ENCODE assay signal across 12 cellular contexts in the genomic region with DNA sequence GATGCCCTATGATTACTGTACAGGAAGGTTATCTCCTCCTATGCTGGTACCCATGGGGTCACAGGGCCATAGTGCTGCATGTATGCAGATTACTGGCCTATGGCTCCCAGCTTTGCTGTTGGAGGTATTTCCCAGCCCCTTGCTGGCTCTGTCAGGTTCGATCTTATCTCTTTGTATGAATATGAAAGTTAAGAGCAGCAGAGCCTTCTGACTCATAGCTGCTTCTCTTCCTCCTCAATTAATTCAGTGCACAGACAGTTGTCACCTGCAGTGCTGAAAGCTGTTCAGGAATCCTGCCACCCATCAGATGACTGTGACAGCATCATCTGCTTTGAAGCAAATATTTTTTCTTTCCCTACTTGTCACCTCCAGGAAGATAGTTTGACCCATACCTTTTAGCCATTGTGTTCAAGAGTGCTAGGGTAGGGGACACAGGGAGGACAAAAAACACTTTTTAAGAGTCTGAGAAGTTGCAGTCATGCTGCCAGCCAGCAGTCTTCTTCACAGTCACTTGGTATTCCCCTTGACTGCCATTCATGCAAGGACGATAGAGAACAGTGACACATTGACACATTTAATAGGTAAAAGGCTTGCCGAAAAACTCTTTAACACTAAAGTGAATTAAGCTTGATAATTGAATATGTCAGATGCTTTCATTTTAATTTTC.
DNase-seq lines count a peak whose midpoint lies in the region; ATAC-seq and TF ChIP-seq lines count a peak whose summit lies in the region.
"Had no signal": no experiment of that assay in that cellular context is flagged by ENCODE, and none has a peak within 500 bp of the region (broad histone marks: within the 10 kb centered on the region; RNA-seq: fewer than 3 reads in every experiment).

No MANE protein-coding gene starts in this region.

- CTCF ChIA-PET in CD8-positive, alpha-beta memory T cell (lab: Charles Lee) = no interaction called here

- H3K9me3 ChIP-seq in MG63 = no peaks in the 10 kb centered on the region
- no peaks in the 10 kb centered on the region for H3K9me3 ChIP-seq in CD8-positive, alpha-beta memory T cell (ENCODE audit: low read length)
- H3K9me3 ChIP-seq: SJCRH30 had no signal

- no peaks in the 10 kb centered on the region for H3K27me3 Mint-ChIP-seq in activated T-cell treated with anti-CD3 and anti-CD28 coated beads, Interleukin-2, amount 50 U/mL, for 4 hours (ENCODE audit: low read depth)
- no peaks in the 10 kb centered on the region for H3K27me3 Mint-ChIP-seq in nephron progenitor cell (ENCODE audit: low read depth, poor library complexity)
- no peaks in the 10 kb centered on the region for H3K27me3 Mint-ChIP-seq in CD8-positive, alpha-beta memory T cell

- H3K4me3 ChIP-seq in MG63 = no peak overlapping the region
- H3K4me3 ChIP-seq in CD8-positive, alpha-beta memory T cell (ENCODE audit: low read length) = no peak overlapping the region
- H3K4me3 ChIP-seq: SJCRH30 had no signal

- peak; percentile 79 to 91 for ATAC-seq in activated T-cell treated with anti-CD3 and anti-CD28 coated beads, Interleukin-2, amount 50 U/mL, for 4 hours
- no peak for ATAC-seq in HG03469 (IDR thresholded peaks at IDR 0.05; ENCODE audit: unreplicated experiment)
- ATAC-seq: natural killer cell had no signal

- H3K4me1 Mint-ChIP-seq in activated T-cell treated with anti-CD3 and anti-CD28 coated beads, Interleukin-2, amount 50 U/mL, for 4 hours (ENCODE audit: low read depth) = peaks cover 17% of the 10 kb centered on the region
- no peaks in the 10 kb centered on the region for H3K4me1 Mint-ChIP-seq in nephron progenitor cell
- H3K4me1 Mint-ChIP-seq in CD8-positive, alpha-beta memory T cell = no peaks in the 10 kb centered on the region
- H3K4me1 Mint-ChIP-seq: natural killer cell had no signal

- TF ChIP-seq CTCF in GM10266 (IDR thresholded peaks at IDR 0.05; ENCODE audit: control insufficient read depth, insufficient read depth, low read depth, missing control alignments) (no peak), GM20000 (IDR thresholded peaks at IDR 0.05; ENCODE audit: extremely low read depth, missing control alignments) (no peak), nephron progenitor cell (IDR thresholded peaks at IDR 0.05) (no peak)

- H3K27ac ChIP-seq in CD8-positive, alpha-beta memory T cell (ENCODE audit: low read depth, low read length) = no peak overlapping the region
- H3K27ac ChIP-seq: SJCRH30 had no signal

- peak overlapping the region; percentile 77 for H3K27ac Mint-ChIP-seq in nephron progenitor cell
- no peak overlapping the region for H3K27ac Mint-ChIP-seq in CD8-positive, alpha-beta memory T cell
- H3K27ac Mint-ChIP-seq: natural killer cell had no signal

- no peaks in the 10 kb centered on the region for H3K27me3 ChIP-seq in MG63
- H3K27me3 ChIP-seq in CD8-positive, alpha-beta memory T cell (ENCODE audit: insufficient read depth, low read length, poor library complexity, severe bottlenecking) = no peaks in the 10 kb centered on the region
- H3K27me3 ChIP-seq: SJCRH30 had no signal

- POLR2A ChIA-PET in CD8-positive, alpha-beta memory T cell (lab: Charles Lee) = no interaction called here

- DNase-seq in GM10266 (ENCODE audit: extremely low spot score) (peak; percentile 29), GM20000 (ENCODE audit: low spot score) (peak; percentile 34), nephron progenitor cell (no peak), occipital lobe (lab: John Stamatoyannopoulos, UW) (no peak), MG63 (no peak)
- no peak for DNase-seq in activated T-cell treated with anti-CD3 and anti-CD28 coated beads, Interleukin-2, amount 50 U/mL, for 4 hours
- no peak for DNase-seq in CD8-positive, alpha-beta memory T cell
- DNase-seq: dermis blood vessel endothelial cell, DMS153, natural killer cell, SJCRH30 had no signal

- H3K36me3 Mint-ChIP-seq in activated T-cell treated with anti-CD3 and anti-CD28 coated beads, Interleukin-2, amount 50 U/mL, for 4 hours (ENCODE audit: insufficient read depth) = peaks cover 18% of the 10 kb centered on the region
- peaks cover 43% of the 10 kb centered on the region for H3K36me3 Mint-ChIP-seq in nephron progenitor cell (ENCODE audit: low read depth)
- H3K36me3 Mint-ChIP-seq in CD8-positive, alpha-beta memory T cell = peaks cover 8 to 43% (median 13%) of the 10 kb centered on the region in 3 donors
- H3K36me3 Mint-ChIP-seq: natural killer cell had no signal

- no peak overlapping the region for H3K4me3 Mint-ChIP-seq in activated T-cell treated with anti-CD3 and anti-CD28 coated beads, Interleukin-2, amount 50 U/mL, for 4 hours
- H3K4me3 Mint-ChIP-seq in nephron progenitor cell = no peak overlapping the region
- no peak overlapping the region for H3K4me3 Mint-ChIP-seq in CD8-positive, alpha-beta memory T cell
- H3K4me3 Mint-ChIP-seq: natural killer cell had no signal

- H3K36me3 ChIP-seq in MG63 = peaks cover 62% of the 10 kb centered on the region
- peaks cover 4% of the 10 kb centered on the region for H3K36me3 ChIP-seq in CD8-positive, alpha-beta memory T cell (ENCODE audit: insufficient read depth, low read length)

- H3K4me1 ChIP-seq in CD8-positive, alpha-beta memory T cell (ENCODE audit: insufficient read depth, low read length) = no peaks in the 10 kb centered on the region
- H3K4me1 ChIP-seq: SJCRH30 had no signal

- H3K9me3 Mint-ChIP-seq in activated T-cell treated with anti-CD3 and anti-CD28 coated beads, Interleukin-2, amount 50 U/mL, for 4 hours = no peaks in the 10 kb centered on the region
- no peaks in the 10 kb centered on the region for H3K9me3 Mint-ChIP-seq in nephron progenitor cell
- no peaks in the 10 kb centered on the region for H3K9me3 Mint-ChIP-seq in CD8-positive, alpha-beta memory T cell
- H3K9me3 Mint-ChIP-seq: natural killer cell had no signal

Comparison
In these comparisons a context has a peak if more than half of its experiments do, and no peak if none do; other contexts are left out.
1. DNase-seq: peak in GM10266 (single experiment) and GM20000 (single experiment); none in activated T-cell treated with anti-CD3 and anti-CD28 coated beads, Interleukin-2, amount 50 U/mL, for 4 hours (single experiment), nephron progenitor cell (single experiment), occipital lobe (single experiment), MG63 (single experiment) and CD8-positive, alpha-beta memory T cell (0 of 5).